10 cellular contexts compared by ENCODE assay signal in the genomic region with DNA sequence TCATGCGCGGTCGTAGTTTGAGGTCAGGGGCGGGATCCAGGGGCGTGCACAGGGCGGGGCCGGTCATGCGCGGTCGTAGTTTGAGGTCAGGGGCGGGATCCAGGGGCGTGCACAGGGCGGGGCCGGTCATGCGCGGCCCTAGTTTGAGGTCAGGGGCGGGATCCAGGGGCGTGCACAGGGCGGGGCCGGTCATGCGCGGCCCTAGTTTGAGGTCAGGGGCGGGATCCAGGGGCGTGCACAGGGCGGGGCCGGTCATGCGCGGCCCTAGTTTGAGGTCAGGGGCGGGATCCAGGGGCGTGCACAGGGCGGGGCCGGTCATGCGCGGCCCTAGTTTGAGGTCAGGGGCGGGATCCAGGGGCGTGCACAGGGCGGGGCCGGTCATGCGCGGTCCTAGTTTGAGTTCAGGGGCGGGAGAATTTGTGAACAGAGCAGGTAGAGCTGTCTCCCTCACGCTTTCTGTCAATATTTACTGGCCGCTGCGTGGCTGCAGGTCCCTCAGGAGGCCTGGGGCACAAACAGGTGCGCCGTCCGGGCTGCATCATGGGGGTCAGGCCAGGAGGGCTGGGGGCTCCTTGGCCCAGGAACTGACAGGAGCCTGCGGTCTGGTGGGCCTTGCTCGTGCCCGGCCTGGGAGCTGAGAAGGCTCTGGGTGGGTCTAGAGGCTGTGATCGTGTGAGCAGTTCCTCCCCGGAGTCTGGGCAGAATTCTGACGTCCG. TPM values are rescaled to one million over a fixed set of nuclear protein-coding genes. Genes with fewer than 3 reads are reported as not detected.
A peak's percentile ranks its signal among the peaks of the same experiment; 100 is the strongest.
DNase-seq lines count a peak whose midpoint lies in the region; ATAC-seq, FAIRE-seq and TF ChIP-seq lines count a peak whose summit lies in the region.
"Not testable (repeated sequence)": the region's sequence is repeated elsewhere in the genome, so short reads cannot be mapped to it uniquely, and the experiment has no call there.
"Had no signal": no experiment of that assay in that cellular context is flagged by ENCODE, and none has a peak within 500 bp of the region (broad histone marks: within the 10 kb centered on the region; RNA-seq: fewer than 3 reads in every experiment).

No MANE protein-coding gene starts in this region.

- H3K27ac ChIP-seq in A549, result 0 out of 6 replicates have a peak overlapping the region, but pooled peaks of 1 of the 2 experiments have one; percentile 21
- not testable (repeated sequence) for H3K27ac ChIP-seq in colonic mucosa

- intact Hi-C loops in activated T-helper 1 cell treated with anti-CD3 and anti-CD28 coated beads, Interleukin-12 subunit alpha, Interleukin-12 subunit beta, Interleukin-2, Interleukin-4 antibody, amounts not matched to agents 30 ng/mL and 10 ng/mL and 1 ng/mL, durations not matched to agents 14 hours and 24 hours and 36 hours (cut with micrococcal nuclease); colonic mucosa (cut with DNase I): not testable (repeated sequence)

- H3K27ac Mint-ChIP-seq in IgD-negative memory B cell, result peak overlapping the region in 2 of 3 donors; percentile 32 to 92
- peak overlapping the region; percentile 57 to 75 for H3K27ac Mint-ChIP-seq in T-cell
- H3K27ac Mint-ChIP-seq in activated T-helper 1 cell treated with anti-CD3 and anti-CD28 coated beads, Interleukin-12 subunit alpha, Interleukin-12 subunit beta, Interleukin-2, Interleukin-4 antibody, amounts not matched to agents 30 ng/mL and 10 ng/mL and 1 ng/mL, durations not matched to agents 14 hours and 24 hours and 36 hours; nephron progenitor cell: not testable (repeated sequence)

- CTCF ChIA-PET in A549 (lab: Yijun Ruan, JAX); T-cell (lab: Charles Lee): not testable (repeated sequence)

- not testable (repeated sequence) for H3K27me3 ChIP-seq in colonic mucosa

- peak overlapping the region; percentile 28; the same call in 2 of the 3 replicates for H3K4me3 ChIP-seq in A549
- H3K4me3 ChIP-seq in colonic mucosa, result not testable (repeated sequence)
- H3K4me3 ChIP-seq in iPS-11a (ENCODE audit: low read depth, low read length), result peak overlapping the region; percentile 13

- not testable (repeated sequence) for H3K36me3 ChIP-seq in colonic mucosa

- not testable (repeated sequence) for TF ChIP-seq RAD21 in A549 (conservative IDR thresholded peaks at IDR 0.05 in 1 of 2, IDR thresholded peaks at IDR 0.05 in 1 of 2)

- not testable (repeated sequence) for H3K4me1 Mint-ChIP-seq in IgD-negative memory B cell; activated T-helper 1 cell treated with anti-CD3 and anti-CD28 coated beads, Interleukin-12 subunit alpha, Interleukin-12 subunit beta, Interleukin-2, Interleukin-4 antibody, amounts not matched to agents 30 ng/mL and 10 ng/mL and 1 ng/mL, durations not matched to agents 14 hours and 24 hours and 36 hours (ENCODE audit: low read depth); nephron progenitor cell
- H3K4me1 Mint-ChIP-seq in T-cell, result peaks cover 7 to 17% (median 10%) of the 10 kb centered on the region in 3 donors

- not testable (repeated sequence) for H3K27me3 Mint-ChIP-seq in IgD-negative memory B cell; activated T-helper 1 cell treated with anti-CD3 and anti-CD28 coated beads, Interleukin-12 subunit alpha, Interleukin-12 subunit beta, Interleukin-2, Interleukin-4 antibody, amounts not matched to agents 30 ng/mL and 10 ng/mL and 1 ng/mL, durations not matched to agents 14 hours and 24 hours and 36 hours (ENCODE audit: insufficient read depth)
- H3K27me3 Mint-ChIP-seq in T-cell, result peaks cover 9 to 16% of the 10 kb centered on the region in 2 donors
- peaks cover 11% of the 10 kb centered on the region for H3K27me3 Mint-ChIP-seq in nephron progenitor cell (ENCODE audit: low read depth, poor library complexity)

- TF ChIP-seq EP300 in A549 (IDR thresholded peaks at IDR 0.05), result not testable (repeated sequence)

- peak overlapping the region; percentile 50 to 65 (median 53) for H3K4me3 Mint-ChIP-seq in IgD-negative memory B cell
- H3K4me3 Mint-ChIP-seq in T-cell, result peak overlapping the region; percentile 57 to 76 (median 58)
- H3K4me3 Mint-ChIP-seq in activated T-helper 1 cell treated with anti-CD3 and anti-CD28 coated beads, Interleukin-12 subunit alpha, Interleukin-12 subunit beta, Interleukin-2, Interleukin-4 antibody, amounts not matched to agents 30 ng/mL and 10 ng/mL and 1 ng/mL, durations not matched to agents 14 hours and 24 hours and 36 hours, result peak overlapping the region; percentile 37
- H3K4me3 Mint-ChIP-seq in nephron progenitor cell, result not testable (repeated sequence)

- TF ChIP-seq CTCF in A549 (IDR thresholded peaks at IDR 0.05); colonic mucosa (IDR thresholded peaks at IDR 0.05); nephron progenitor cell (IDR thresholded peaks at IDR 0.05): not testable (repeated sequence)

- H3K9ac ChIP-seq in colonic mucosa (ENCODE audit: low read depth in 2 of 2, low read length in 2 of 2), result not testable (repeated sequence)

- H3K9me3 ChIP-seq in A549, colonic mucosa: not testable (repeated sequence)

- not testable (repeated sequence) for DNase-seq in A549 (ENCODE audit: low read depth in 1 of 2, low spot score in 1 of 2)
- peak in 21 of 34 experiments; percentile 12 to 55 (median 35) for DNase-seq in T-cell
- DNase-seq in activated T-helper 1 cell treated with anti-CD3 and anti-CD28 coated beads, Interleukin-12 subunit alpha, Interleukin-12 subunit beta, Interleukin-2, Interleukin-4 antibody, amounts not matched to agents 30 ng/mL and 10 ng/mL and 1 ng/mL, durations not matched to agents 14 hours and 24 hours and 36 hours (ENCODE audit: low spot score), result peak; percentile 35
- DNase-seq in colonic mucosa, result peak; percentile 41
- peak; percentile 29 for DNase-seq in nephron progenitor cell
- DNase-seq in stimulated activated CD4-positive, alpha-beta T cell treated with anti-CD3 and anti-CD28 coated beads, Interleukin-4, amount 100 ng/mL, for 1 hour, result peak; percentile 21

- not testable (repeated sequence) for TF ChIP-seq POLR2A in A549 (IDR thresholded peaks at IDR 0.05; ENCODE audit: low read length)

- 0 out of 3 replicates have a peak overlapping the region, but pooled peaks have one; percentile 30 for H3K4me2 ChIP-seq in A549

- WGBS in A549 (ENCODE audit: missing lambda C conversion rate), result no CpG with 5 or more reads among the region's 54 CpGs

- not testable (repeated sequence) for ATAC-seq in A549
- peak in 1 of 4 experiments; percentile 37 for ATAC-seq in T-cell (replicated peaks in 1 of 4)

- H3K4me1 ChIP-seq in A549, colonic mucosa: not testable (repeated sequence)

- H3K9me3 Mint-ChIP-seq in IgD-negative memory B cell; T-cell; activated T-helper 1 cell treated with anti-CD3 and anti-CD28 coated beads, Interleukin-12 subunit alpha, Interleukin-12 subunit beta, Interleukin-2, Interleukin-4 antibody, amounts not matched to agents 30 ng/mL and 10 ng/mL and 1 ng/mL, durations not matched to agents 14 hours and 24 hours and 36 hours; nephron progenitor cell: not testable (repeated sequence)

- POLR2A ChIA-PET in A549 (lab: Yijun Ruan, JAX); T-cell (lab: Charles Lee): not testable (repeated sequence)

- not testable (repeated sequence) for FAIRE-seq in A549 (lab: Jason Lieb, UNC)

- not testable (repeated sequence) for H3K36me3 Mint-ChIP-seq in IgD-negative memory B cell; T-cell; activated T-helper 1 cell treated with anti-CD3 and anti-CD28 coated beads, Interleukin-12 subunit alpha, Interleukin-12 subunit beta, Interleukin-2, Interleukin-4 antibody, amounts not matched to agents 30 ng/mL and 10 ng/mL and 1 ng/mL, durations not matched to agents 14 hours and 24 hours and 36 hours (ENCODE audit: low read depth); nephron progenitor cell (ENCODE audit: low read depth)

RNA-seq across cellular contexts. Expression of gene TMEM255B, which starts 32.8 kb away (rescaled TPM):
- polyA plus RNA-seq in A549 (2011; rRNA removed) (0.30 and 0.54 TPM in 2 replicates), A549 (2017; fragmentation: RNase III; extraction: RNeasy Plus Mini Kit Qiagen cat#74134 plus additional on column Dnase treatment) (0.28 to 1.1 TPM (median 1.1 TPM) in 3 replicates), IgD-negative memory B cell (0.70 TPM)
- 0.22 and 0.34 TPM in 2 replicates for polyA plus RNA-seq in A549 (2012; cell fraction: cytosol; rRNA removed)
- polyA plus RNA-seq in A549 (2012; cell fraction: nucleus; rRNA removed), result 0.31 and 0.37 TPM in 2 replicates
- 0.04 and 0.05 TPM in 2 replicates for polyA minus RNA-seq in A549 (2011; rRNA and poly(A)+ RNA removed)
- total RNA-seq in T-cell (1 to 10 TPM in 2 of 5 donors, under 1 TPM in 3; 0.76 to 1.2 (median 0.89) TPM), colonic mucosa (1 to 10 TPM; 3.0 to 4.2 TPM)
- total RNA-seq in activated T-helper 1 cell treated with anti-CD3 and anti-CD28 coated beads, Interleukin-12 subunit alpha, Interleukin-12 subunit beta, Interleukin-2, Interleukin-4 antibody, amounts not matched to agents 30 ng/mL and 10 ng/mL and 1 ng/mL, durations not matched to agents 14 hours and 24 hours and 36 hours, result 2.2 and 2.6 TPM in 2 replicates

RNA-seq across cellular contexts. Expression of gene GRK1, which starts 59.2 kb away (rescaled TPM):
- not detected in 2 replicates for polyA plus RNA-seq in A549 (2011; rRNA removed)
- not detected in 2 replicates for polyA plus RNA-seq in A549 (2012; cell fraction: cytosol; rRNA removed)
- not detected in 2 replicates for polyA plus RNA-seq in A549 (2012; cell fraction: nucleus; rRNA removed)
- not detected in 3 replicates for polyA plus RNA-seq in A549 (2017; fragmentation: RNase III; extraction: RNeasy Plus Mini Kit Qiagen cat#74134 plus additional on column Dnase treatment)
- polyA minus RNA-seq in A549 (2011; rRNA and poly(A)+ RNA removed), result not detected in 2 replicates
- not detected for polyA plus RNA-seq in IgD-negative memory B cell
- total RNA-seq in T-cell, result not detected
- total RNA-seq in activated T-helper 1 cell treated with anti-CD3 and anti-CD28 coated beads, Interleukin-12 subunit alpha, Interleukin-12 subunit beta, Interleukin-2, Interleukin-4 antibody, amounts not matched to agents 30 ng/mL and 10 ng/mL and 1 ng/mL, durations not matched to agents 14 hours and 24 hours and 36 hours, result 0.12 TPM in 1 of 2 replicates, not detected in the other
- total RNA-seq in colonic mucosa, result under 1 TPM in 1 of 2 donors, not detected in 1; 0.10 TPM
- total RNA-seq: A172, HFFc6 had no signal
